Comparison of ENCODE assay signal across 8 cellular contexts in genomic region chr17:44070455-44071197, GRCh38. TPM values are rescaled to one million over a fixed set of nuclear protein-coding genes. Genes with fewer than 3 reads are reported as not detected.
DNase-seq lines count a peak whose midpoint lies in the region; ATAC-seq lines count a peak whose summit lies in the region.

A gene with protein sequence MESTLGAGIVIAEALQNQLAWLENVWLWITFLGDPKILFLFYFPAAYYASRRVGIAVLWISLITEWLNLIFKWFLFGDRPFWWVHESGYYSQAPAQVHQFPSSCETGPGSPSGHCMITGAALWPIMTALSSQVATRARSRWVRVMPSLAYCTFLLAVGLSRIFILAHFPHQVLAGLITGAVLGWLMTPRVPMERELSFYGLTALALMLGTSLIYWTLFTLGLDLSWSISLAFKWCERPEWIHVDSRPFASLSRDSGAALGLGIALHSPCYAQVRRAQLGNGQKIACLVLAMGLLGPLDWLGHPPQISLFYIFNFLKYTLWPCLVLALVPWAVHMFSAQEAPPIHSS (plus strand): TSS chr17:44070735. CDS start chr17:44070966, 231 bp downstream.

- peaks cover 29% of the 10 kb centered on the region for H3K36me3 ChIP-seq in NT2/D1 (ENCODE audit: insufficient read depth, insufficient read length, low read length)
- peaks cover 27% of the 10 kb centered on the region for H3K36me3 ChIP-seq in mesodermal cell (ENCODE audit: control insufficient read depth, insufficient read depth, low read length)

- 0 to 1% methylated on average over 45 to 50 of the region's 53 CpGs for WGBS in mesodermal cell (ENCODE audit: insufficient coverage in 2 of 2), 2 experiments

- DNase-seq in COLO668 (lab: John Stamatoyannopoulos, UW; ENCODE audit: unreplicated experiment) (peak; percentile 92), HT1080 (ENCODE audit: low read depth) (peak; percentile 98), NT2/D1 (ENCODE audit: low read depth, low spot score) (peak; percentile 91)
- DNase-seq in activated CD8-positive, alpha-beta memory T cell treated with anti-CD3 and anti-CD28 coated beads, Interleukin-2, amount 50 U/mL, for 24 hours (ENCODE audit: extremely low read depth), result peak; percentile 73
- peak; percentile 53 to 59 for DNase-seq in stimulated activated CD8-positive, alpha-beta memory T cell treated with anti-CD3 and anti-CD28 coated beads, Interleukin-15, amount 100 ng/mL, for 4 hours (ENCODE audit: low read depth in 2 of 2)

- in situ Hi-C loops in endometrial microvascular endothelial cells (cut with HindIII; ENCODE audit: inconsistent ontology term, low pct_unique_long_range_greater_than_20kb, low sequenced_read_pairs), result no loop called here

- H3K27ac ChIP-seq in mesodermal cell (ENCODE audit: low read depth, low read length, severe bottlenecking), result peak within 1 kb of the TSS; percentile 97

- H3K9me3 ChIP-seq in NT2/D1 (ENCODE audit: insufficient read depth, low read length) (no peaks in the 10 kb centered on the region), mesodermal cell (ENCODE audit: control insufficient read depth, low read length) (no peaks in the 10 kb centered on the region)

- H3K27me3 ChIP-seq in NT2/D1 (ENCODE audit: insufficient read depth, insufficient read length), result no peaks in the 10 kb centered on the region

- peak within 1 kb of the TSS; percentile 94 for H3K9ac ChIP-seq in NT2/D1 (ENCODE audit: insufficient read length, low read depth)

- H3K4me1 ChIP-seq in NT2/D1 (ENCODE audit: insufficient read depth, insufficient read length) (peaks cover 4% of the 10 kb centered on the region), mesodermal cell (ENCODE audit: control insufficient read depth, insufficient read depth, low read length, poor library complexity, severe bottlenecking) (peaks cover 4% of the 10 kb centered on the region)

- H3K4me3 ChIP-seq in NT2/D1 (ENCODE audit: insufficient read length, low read depth) (peak within 1 kb of the TSS; percentile 87), mesodermal cell (ENCODE audit: extremely low read depth, insufficient read depth, low read length, poor library complexity, severe bottlenecking) (peak within 1 kb of the TSS; percentile 64)

- peak; percentile 36 for ATAC-seq in GM19468 (IDR thresholded peaks at IDR 0.05; ENCODE audit: extremely low read depth, unreplicated experiment)

RNA-seq across cellular contexts. Expression of the gene that starts here (rescaled TPM):
- 67.9 and 101 TPM in 2 replicates for total RNA-seq in HT1080 (2014; rRNA removed; shearing (Covaris generic))
- polyA plus RNA-seq in HT1080 (2015; cell fraction: cytosol; rRNA removed), result 156 and 175 TPM in 2 replicates
- 110 and 116 TPM in 2 replicates for polyA plus RNA-seq in HT1080 (2015; cell fraction: nucleus; rRNA removed)
- total RNA-seq in endometrial microvascular endothelial cells (ENCODE audit: inconsistent ontology term), result 65.1 TPM
- polyA plus RNA-seq in mesodermal cell (2013, experiment 1 of 2), result 113 TPM
- polyA plus RNA-seq in mesodermal cell (2013, experiment 2 of 2), result 95.1 TPM

Comparison
In these comparisons a context has a peak if more than half of its experiments do, and no peak if none do; other contexts are left out.
1. Peak in every context shown above with its lines: DNase-seq, ATAC-seq, H3K4me3 ChIP-seq and H3K27ac ChIP-seq.